In the genomic region with DNA sequence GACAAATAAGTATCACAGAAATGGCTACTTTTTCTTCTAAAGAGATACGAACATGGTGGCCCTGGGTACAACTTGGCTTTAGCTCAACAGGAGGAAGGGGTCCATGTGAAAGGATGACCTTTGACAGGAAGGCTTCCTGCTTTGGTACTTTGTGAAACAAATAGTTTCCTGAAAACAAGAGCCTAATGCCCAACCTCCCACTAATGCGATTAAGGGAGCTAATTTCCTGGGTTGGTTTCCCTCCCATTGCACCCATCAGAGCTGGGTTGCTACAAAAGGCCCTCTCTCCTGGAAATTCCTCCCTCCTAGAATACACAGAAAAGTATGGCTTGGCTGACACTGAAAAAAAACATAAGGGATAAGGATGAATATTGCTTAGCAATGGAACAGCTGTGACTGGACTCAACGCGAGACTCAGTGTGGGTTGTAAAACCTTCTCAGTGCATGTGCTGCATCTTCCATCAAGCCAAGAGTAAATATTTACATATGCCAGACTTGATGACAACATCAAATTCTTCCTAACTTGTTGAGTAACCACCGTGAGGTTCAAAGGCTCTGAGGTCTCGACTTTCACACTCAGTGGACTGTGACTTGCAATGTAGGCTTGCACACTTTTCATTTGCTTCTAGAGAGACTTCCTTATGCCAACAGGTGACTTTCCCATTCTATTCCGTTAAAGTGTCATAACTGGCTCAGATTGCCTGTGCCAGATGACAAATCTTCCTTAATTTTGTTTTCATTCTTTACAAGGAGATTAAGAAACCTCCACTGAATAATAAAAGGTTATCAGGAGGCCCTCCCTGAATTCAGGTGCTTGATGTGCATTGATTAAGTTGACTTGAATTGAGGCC, we compare ENCODE assay signal across 1 cellular context.
A peak's percentile ranks its signal among the peaks of the same experiment; 100 is the strongest.
TF ChIP-seq lines count a peak whose summit lies in the region.

No MANE protein-coding gene starts in this region.

TF ChIP-seq in HepG2, 621 proteins besides CTCF, POLR2A, EP300 and RAD21 (continued from another document and continues in another):
- TF ChIP-seq, protein P1, sequence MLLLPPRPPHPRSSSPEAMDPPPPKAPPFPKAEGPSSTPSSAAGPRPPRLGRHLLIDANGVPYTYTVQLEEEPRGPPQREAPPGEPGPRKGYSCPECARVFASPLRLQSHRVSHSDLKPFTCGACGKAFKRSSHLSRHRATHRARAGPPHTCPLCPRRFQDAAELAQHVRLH (CRISPR knock-in tag; IDR thresholded peaks at IDR 0.05; ENCODE audit: borderline replicate concordance, low read depth) = no peak
- TF ChIP-seq ZSCAN31 (CRISPR knock-in tag; IDR thresholded peaks at IDR 0.05; ENCODE audit: low read depth) = no peak
- peak; percentile 72 for TF ChIP-seq FOXP4 (CRISPR knock-in tag; IDR thresholded peaks at IDR 0.05)
- no peak for TF ChIP-seq PLRG1 (conservative IDR thresholded peaks at IDR 0.05)
- TF ChIP-seq, protein P2, sequence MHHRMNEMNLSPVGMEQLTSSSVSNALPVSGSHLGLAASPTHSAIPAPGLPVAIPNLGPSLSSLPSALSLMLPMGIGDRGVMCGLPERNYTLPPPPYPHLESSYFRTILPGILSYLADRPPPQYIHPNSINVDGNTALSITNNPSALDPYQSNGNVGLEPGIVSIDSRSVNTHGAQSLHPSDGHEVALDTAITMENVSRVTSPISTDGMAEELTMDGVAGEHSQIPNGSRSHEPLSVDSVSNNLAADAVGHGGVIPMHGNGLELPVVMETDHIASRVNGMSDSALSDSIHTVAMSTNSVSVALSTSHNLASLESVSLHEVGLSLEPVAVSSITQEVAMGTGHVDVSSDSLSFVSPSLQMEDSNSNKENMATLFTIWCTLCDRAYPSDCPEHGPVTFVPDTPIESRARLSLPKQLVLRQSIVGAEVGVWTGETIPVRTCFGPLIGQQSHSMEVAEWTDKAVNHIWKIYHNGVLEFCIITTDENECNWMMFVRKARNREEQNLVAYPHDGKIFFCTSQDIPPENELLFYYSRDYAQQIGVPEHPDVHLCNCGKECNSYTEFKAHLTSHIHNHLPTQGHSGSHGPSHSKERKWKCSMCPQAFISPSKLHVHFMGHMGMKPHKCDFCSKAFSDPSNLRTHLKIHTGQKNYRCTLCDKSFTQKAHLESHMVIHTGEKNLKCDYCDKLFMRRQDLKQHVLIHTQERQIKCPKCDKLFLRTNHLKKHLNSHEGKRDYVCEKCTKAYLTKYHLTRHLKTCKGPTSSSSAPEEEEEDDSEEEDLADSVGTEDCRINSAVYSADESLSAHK (CRISPR knock-in tag; IDR thresholded peaks at IDR 0.05; ENCODE audit: borderline replicate concordance) = no peak
- TF ChIP-seq TCF7L2 (IDR thresholded peaks at IDR 0.05; ENCODE audit: low read depth, low read length) = peak; percentile 30; the same call in 1 of the 2 replicates
- no peak for TF ChIP-seq REST (IDR thresholded peaks at IDR 0.05; ENCODE audit: borderline replicate concordance in 1 of 2, low read depth in 1 of 2, low read length in 2 of 2)
- TF ChIP-seq ZNF235 (CRISPR knock-in tag; IDR thresholded peaks at IDR 0.05; ENCODE audit: borderline replicate concordance) = no peak
- TF ChIP-seq ZNF143 (CRISPR knock-in tag; IDR thresholded peaks at IDR 0.05) = no peak
- no peak for TF ChIP-seq EEA1 (CRISPR knock-in tag; IDR thresholded peaks at IDR 0.05; ENCODE audit: borderline replicate concordance)
- TF ChIP-seq ZNF792 (CRISPR knock-in tag; IDR thresholded peaks at IDR 0.05) = no peak
- TF ChIP-seq MXD4 (CRISPR knock-in tag; IDR thresholded peaks at IDR 0.05) = no peak
- TF ChIP-seq, protein P3, sequence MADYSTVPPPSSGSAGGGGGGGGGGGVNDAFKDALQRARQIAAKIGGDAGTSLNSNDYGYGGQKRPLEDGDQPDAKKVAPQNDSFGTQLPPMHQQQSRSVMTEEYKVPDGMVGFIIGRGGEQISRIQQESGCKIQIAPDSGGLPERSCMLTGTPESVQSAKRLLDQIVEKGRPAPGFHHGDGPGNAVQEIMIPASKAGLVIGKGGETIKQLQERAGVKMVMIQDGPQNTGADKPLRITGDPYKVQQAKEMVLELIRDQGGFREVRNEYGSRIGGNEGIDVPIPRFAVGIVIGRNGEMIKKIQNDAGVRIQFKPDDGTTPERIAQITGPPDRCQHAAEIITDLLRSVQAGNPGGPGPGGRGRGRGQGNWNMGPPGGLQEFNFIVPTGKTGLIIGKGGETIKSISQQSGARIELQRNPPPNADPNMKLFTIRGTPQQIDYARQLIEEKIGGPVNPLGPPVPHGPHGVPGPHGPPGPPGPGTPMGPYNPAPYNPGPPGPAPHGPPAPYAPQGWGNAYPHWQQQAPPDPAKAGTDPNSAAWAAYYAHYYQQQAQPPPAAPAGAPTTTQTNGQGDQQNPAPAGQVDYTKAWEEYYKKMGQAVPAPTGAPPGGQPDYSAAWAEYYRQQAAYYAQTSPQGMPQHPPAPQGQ (CRISPR knock-in tag; IDR thresholded peaks at IDR 0.05; ENCODE audit: borderline replicate concordance) = no peak
- no peak for TF ChIP-seq U2AF2 (IDR thresholded peaks at IDR 0.05; ENCODE audit: low read depth, low read length)
- no peak for TF ChIP-seq ZFAT (CRISPR knock-in tag; conservative IDR thresholded peaks at IDR 0.05)
- peak; percentile 63; the same call in 1 of the 2 replicates for TF ChIP-seq ZNF609 (CRISPR knock-in tag; IDR thresholded peaks at IDR 0.05; ENCODE audit: borderline replicate concordance)
- TF ChIP-seq, protein P4, sequence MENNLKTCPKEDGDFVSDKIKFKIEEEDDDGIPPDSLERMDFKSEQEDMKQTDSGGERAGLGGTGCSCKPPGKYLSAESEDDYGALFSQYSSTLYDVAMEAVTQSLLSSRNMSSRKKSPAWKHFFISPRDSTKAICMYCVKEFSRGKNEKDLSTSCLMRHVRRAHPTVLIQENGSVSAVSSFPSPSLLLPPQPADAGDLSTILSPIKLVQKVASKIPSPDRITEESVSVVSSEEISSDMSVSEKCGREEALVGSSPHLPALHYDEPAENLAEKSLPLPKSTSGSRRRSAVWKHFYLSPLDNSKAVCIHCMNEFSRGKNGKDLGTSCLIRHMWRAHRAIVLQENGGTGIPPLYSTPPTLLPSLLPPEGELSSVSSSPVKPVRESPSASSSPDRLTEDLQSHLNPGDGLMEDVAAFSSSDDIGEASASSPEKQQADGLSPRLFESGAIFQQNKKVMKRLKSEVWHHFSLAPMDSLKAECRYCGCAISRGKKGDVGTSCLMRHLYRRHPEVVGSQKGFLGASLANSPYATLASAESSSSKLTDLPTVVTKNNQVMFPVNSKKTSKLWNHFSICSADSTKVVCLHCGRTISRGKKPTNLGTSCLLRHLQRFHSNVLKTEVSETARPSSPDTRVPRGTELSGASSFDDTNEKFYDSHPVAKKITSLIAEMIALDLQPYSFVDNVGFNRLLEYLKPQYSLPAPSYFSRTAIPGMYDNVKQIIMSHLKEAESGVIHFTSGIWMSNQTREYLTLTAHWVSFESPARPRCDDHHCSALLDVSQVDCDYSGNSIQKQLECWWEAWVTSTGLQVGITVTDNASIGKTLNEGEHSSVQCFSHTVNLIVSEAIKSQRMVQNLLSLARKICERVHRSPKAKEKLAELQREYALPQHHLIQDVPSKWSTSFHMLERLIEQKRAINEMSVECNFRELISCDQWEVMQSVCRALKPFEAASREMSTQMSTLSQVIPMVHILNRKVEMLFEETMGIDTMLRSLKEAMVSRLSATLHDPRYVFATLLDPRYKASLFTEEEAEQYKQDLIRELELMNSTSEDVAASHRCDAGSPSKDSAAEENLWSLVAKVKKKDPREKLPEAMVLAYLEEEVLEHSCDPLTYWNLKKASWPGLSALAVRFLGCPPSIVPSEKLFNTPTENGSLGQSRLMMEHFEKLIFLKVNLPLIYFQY (CRISPR knock-in tag; IDR thresholded peaks at IDR 0.05; ENCODE audit: borderline replicate concordance) = no peak
- no peak for TF ChIP-seq TBL1XR1 (IDR thresholded peaks at IDR 0.05; ENCODE audit: borderline replicate concordance, low read length, partially characterized antibody)
- TF ChIP-seq KLF16 (CRISPR knock-in tag; IDR thresholded peaks at IDR 0.05) = peak in 1 of 2 experiments; percentile 68; a peak in 1 of 4 replicates
